Comparison of ENCODE assay signal across 9 cellular contexts in the genomic region with DNA sequence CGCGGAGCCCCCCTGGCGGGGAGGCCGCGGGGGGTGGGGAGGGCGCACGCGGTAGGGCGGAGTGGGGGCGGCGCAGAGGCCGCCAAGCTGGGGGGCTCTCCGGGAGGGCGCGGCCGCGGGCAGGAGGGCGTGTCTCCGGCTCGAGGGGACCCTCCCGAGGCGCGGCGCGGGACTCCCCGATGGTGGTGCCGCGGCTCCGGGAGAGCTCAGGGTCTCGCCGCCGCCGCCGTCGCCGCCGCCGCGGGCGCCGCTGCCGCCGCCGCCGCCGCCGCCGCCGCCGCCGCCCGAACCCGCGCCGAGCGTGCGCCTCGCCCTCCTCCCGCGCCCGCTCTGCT. TPM values are rescaled to one million over a fixed set of nuclear protein-coding genes. Genes with fewer than 3 reads are reported as not detected.
DNase-seq lines count a peak whose midpoint lies in the region; ATAC-seq and TF ChIP-seq lines count a peak whose summit lies in the region.
"Had no signal": no experiment of that assay in that cellular context is flagged by ENCODE, and none has a peak within 500 bp of the region (broad histone marks: within the 10 kb centered on the region; RNA-seq: fewer than 3 reads in every experiment).

A gene (plus strand): TSS at position 314 of the 335 bp plus-strand sequence. CDS start 27 bp downstream, outside the sequence.

- no peak within 1 kb of the TSS for H3K23ac ChIP-seq in mesenchymal stem cell (ENCODE audit: low read length in 2 of 2)

- peaks cover 46 to 72% of the 10 kb centered on the region in 2 experiments for H3K27me3 ChIP-seq in mesenchymal stem cell (ENCODE audit: control insufficient read depth in 1 of 2, insufficient read depth in 1 of 2, low read length in 2 of 2)

- WGBS in mesenchymal stem cell = no CpG with 5 or more reads among the region's 61 CpGs

- no peak within 1 kb of the TSS for H3K27ac Mint-ChIP-seq in HFFc6
- H3K27ac Mint-ChIP-seq in activated naive CD8-positive, alpha-beta T cell treated with anti-CD3 and anti-CD28 coated beads, Interleukin-2, amount 10 ng/mL, durations not matched to agents 7 days and 5 days = no peak within 1 kb of the TSS
- peak within 1 kb of the TSS in 1 of 2 donors; percentile 27 for H3K27ac Mint-ChIP-seq in stimulated activated naive CD8-positive, alpha-beta T cell treated with anti-CD3 and anti-CD28 coated beads, Interleukin-15, amount 100 ng/mL, for 72 hours

- no peak within 1 kb of the TSS for H4K91ac ChIP-seq in mesenchymal stem cell (ENCODE audit: low read length)

- no peaks in the 10 kb centered on the region for H3K36me3 Mint-ChIP-seq in HFFc6 (ENCODE audit: low read depth)
- no peaks in the 10 kb centered on the region for H3K36me3 Mint-ChIP-seq in activated naive CD8-positive, alpha-beta T cell treated with anti-CD3 and anti-CD28 coated beads, Interleukin-2, amount 10 ng/mL, durations not matched to agents 7 days and 5 days

- peak within 1 kb of the TSS in 1 of 2 experiments; percentile 24 for H3K4me3 ChIP-seq in mesenchymal stem cell (ENCODE audit: insufficient read depth in 1 of 2, low read depth in 1 of 2, low read length in 2 of 2)

- H3K79me1 ChIP-seq in mesenchymal stem cell (replicated peaks; ENCODE audit: low read length, poor library complexity, severe bottlenecking) = no peaks in the 10 kb centered on the region

- H3K4ac ChIP-seq in mesenchymal stem cell (ENCODE audit: low read depth in 1 of 2, low read length in 2 of 2) = no peak within 1 kb of the TSS

- peaks cover 26% of the 10 kb centered on the region for H3K4me1 ChIP-seq in mesenchymal stem cell (ENCODE audit: control insufficient read depth, insufficient read depth, low read depth, low read length)

- H3K4me2 ChIP-seq in mesenchymal stem cell (ENCODE audit: low read length, poor library complexity, severe bottlenecking) = peak within 1 kb of the TSS; percentile 65

- ATAC-seq in activated naive CD8-positive, alpha-beta T cell treated with anti-CD3 and anti-CD28 coated beads, Interleukin-2, amount 10 ng/mL, durations not matched to agents 7 days and 5 days (ENCODE audit: low read depth) = no peak
- peak; percentile 43 for ATAC-seq in stimulated activated naive CD8-positive, alpha-beta T cell treated with anti-CD3 and anti-CD28 coated beads, Interleukin-15, amount 100 ng/mL, for 72 hours

- H3K18ac ChIP-seq in mesenchymal stem cell (ENCODE audit: low read depth in 1 of 2, low read length in 2 of 2) = no peak within 1 kb of the TSS

- H2AFZ ChIP-seq in mesenchymal stem cell (ENCODE audit: low read depth, low read length) = no peak within 1 kb of the TSS

- no peak for DNase-seq in HFFc6
- no peak for DNase-seq in activated naive CD8-positive, alpha-beta T cell treated with anti-CD3 and anti-CD28 coated beads, Interleukin-2, amount 10 ng/mL, durations not matched to agents 7 days and 5 days
- no peak for DNase-seq in mesenchymal stem cell
- no peak for DNase-seq in stimulated activated naive CD8-positive, alpha-beta T cell treated with anti-CD3 and anti-CD28 coated beads, Interleukin-15, amount 100 ng/mL, for 72 hours
- no peak for DNase-seq in NCI-H1436 (lab: John Stamatoyannopoulos, UW)
- DNase-seq in NCI-H2107 treated with DMSO at 0.1 percent for 48 hours (lab: John Stamatoyannopoulos, UW; ENCODE audit: unreplicated experiment) = no peak
- no peak for DNase-seq in NK-92 (lab: John Stamatoyannopoulos, UW; ENCODE audit: unreplicated experiment)
- DNase-seq: NCI-H2171, T-helper 9 cell had no signal

- H3K36me3 ChIP-seq in mesenchymal stem cell (ENCODE audit: control insufficient read depth in 1 of 2, insufficient read depth in 2 of 2, low read depth in 1 of 2, low read length in 2 of 2) = no peaks in the 10 kb centered on the region

- H3K4me1 Mint-ChIP-seq in HFFc6 (ENCODE audit: low read depth) = no peaks in the 10 kb centered on the region; the same call in 1 of the 2 replicates
- H3K4me1 Mint-ChIP-seq in activated naive CD8-positive, alpha-beta T cell treated with anti-CD3 and anti-CD28 coated beads, Interleukin-2, amount 10 ng/mL, durations not matched to agents 7 days and 5 days = peaks cover 5% of the 10 kb centered on the region
- peaks cover 23% of the 10 kb centered on the region for H3K4me1 Mint-ChIP-seq in stimulated activated naive CD8-positive, alpha-beta T cell treated with anti-CD3 and anti-CD28 coated beads, Interleukin-15, amount 100 ng/mL, for 72 hours

- H2BK15ac ChIP-seq in mesenchymal stem cell (ENCODE audit: low read depth, poor library complexity, severe bottlenecking) = no peak within 1 kb of the TSS

- TF ChIP-seq CTCF in HFFc6 (IDR thresholded peaks at IDR 0.05) = no peak

- no peak within 1 kb of the TSS for H3K14ac ChIP-seq in mesenchymal stem cell (ENCODE audit: low read length in 2 of 2)

- H3K9me3 Mint-ChIP-seq in HFFc6 = no peaks in the 10 kb centered on the region
- no peaks in the 10 kb centered on the region for H3K9me3 Mint-ChIP-seq in activated naive CD8-positive, alpha-beta T cell treated with anti-CD3 and anti-CD28 coated beads, Interleukin-2, amount 10 ng/mL, durations not matched to agents 7 days and 5 days
- H3K9me3 Mint-ChIP-seq in stimulated activated naive CD8-positive, alpha-beta T cell treated with anti-CD3 and anti-CD28 coated beads, Interleukin-15, amount 100 ng/mL, for 72 hours = no peaks in the 10 kb centered on the region

- peaks cover 14% of the 10 kb centered on the region for H3K27me3 Mint-ChIP-seq in HFFc6 (ENCODE audit: insufficient read depth)
- H3K27me3 Mint-ChIP-seq in activated naive CD8-positive, alpha-beta T cell treated with anti-CD3 and anti-CD28 coated beads, Interleukin-2, amount 10 ng/mL, durations not matched to agents 7 days and 5 days = peaks cover 55% of the 10 kb centered on the region
- peaks cover 63% of the 10 kb centered on the region for H3K27me3 Mint-ChIP-seq in stimulated activated naive CD8-positive, alpha-beta T cell treated with anti-CD3 and anti-CD28 coated beads, Interleukin-15, amount 100 ng/mL, for 72 hours

- POLR2A ChIA-PET in activated naive CD8-positive, alpha-beta T cell treated with anti-CD3 and anti-CD28 coated beads, Interleukin-2, amount 10 ng/mL, durations not matched to agents 7 days and 5 days (lab: Charles Lee) = no interaction called here

- no peak within 1 kb of the TSS for H2BK120ac ChIP-seq in mesenchymal stem cell (ENCODE audit: low read depth, low read length)

- H3K4me3 Mint-ChIP-seq in HFFc6 = peak within 1 kb of the TSS; percentile 24; the same call in 1 of the 2 replicates
- H3K4me3 Mint-ChIP-seq in activated naive CD8-positive, alpha-beta T cell treated with anti-CD3 and anti-CD28 coated beads, Interleukin-2, amount 10 ng/mL, durations not matched to agents 7 days and 5 days = peak within 1 kb of the TSS; percentile 53
- peak within 1 kb of the TSS; percentile 67 to 77 for H3K4me3 Mint-ChIP-seq in stimulated activated naive CD8-positive, alpha-beta T cell treated with anti-CD3 and anti-CD28 coated beads, Interleukin-15, amount 100 ng/mL, for 72 hours

- no peak within 1 kb of the TSS for H3K9ac ChIP-seq in mesenchymal stem cell (ENCODE audit: low read length)

- H4K8ac ChIP-seq in mesenchymal stem cell (ENCODE audit: low read length) = no peak within 1 kb of the TSS

- no peak within 1 kb of the TSS for H3K27ac ChIP-seq in mesenchymal stem cell (ENCODE audit: low read length, poor library complexity, severe bottlenecking)

- H3K9me3 ChIP-seq in mesenchymal stem cell (ENCODE audit: control insufficient read depth, low read length) = no peaks in the 10 kb centered on the region

- H2BK5ac ChIP-seq in mesenchymal stem cell (ENCODE audit: low read depth, low read length, poor library complexity, severe bottlenecking) = no peak within 1 kb of the TSS

- H2BK12ac ChIP-seq in mesenchymal stem cell (ENCODE audit: low read length in 2 of 2) = no peak within 1 kb of the TSS

- no peak within 1 kb of the TSS for H2AK5ac ChIP-seq in mesenchymal stem cell (ENCODE audit: low read length, severe bottlenecking)

RNA-seq across cellular contexts. Expression of the gene that starts here (rescaled TPM):
- total RNA-seq in HFFc6 (2021; fragmentation: NEBNext Ultra II Directional; extraction: Animal tissue kit (Norgen Biotek cat#: 25700)) = not detected
- not detected for total RNA-seq in activated naive CD8-positive, alpha-beta T cell treated with anti-CD3 and anti-CD28 coated beads, Interleukin-2, amount 10 ng/mL, durations not matched to agents 7 days and 5 days
- polyA plus RNA-seq in mesenchymal stem cell (2013, experiment 1 of 2) = under 0.01 TPM
- 0.01 TPM for polyA plus RNA-seq in mesenchymal stem cell (2013, experiment 2 of 2)
